In the genomic region with DNA sequence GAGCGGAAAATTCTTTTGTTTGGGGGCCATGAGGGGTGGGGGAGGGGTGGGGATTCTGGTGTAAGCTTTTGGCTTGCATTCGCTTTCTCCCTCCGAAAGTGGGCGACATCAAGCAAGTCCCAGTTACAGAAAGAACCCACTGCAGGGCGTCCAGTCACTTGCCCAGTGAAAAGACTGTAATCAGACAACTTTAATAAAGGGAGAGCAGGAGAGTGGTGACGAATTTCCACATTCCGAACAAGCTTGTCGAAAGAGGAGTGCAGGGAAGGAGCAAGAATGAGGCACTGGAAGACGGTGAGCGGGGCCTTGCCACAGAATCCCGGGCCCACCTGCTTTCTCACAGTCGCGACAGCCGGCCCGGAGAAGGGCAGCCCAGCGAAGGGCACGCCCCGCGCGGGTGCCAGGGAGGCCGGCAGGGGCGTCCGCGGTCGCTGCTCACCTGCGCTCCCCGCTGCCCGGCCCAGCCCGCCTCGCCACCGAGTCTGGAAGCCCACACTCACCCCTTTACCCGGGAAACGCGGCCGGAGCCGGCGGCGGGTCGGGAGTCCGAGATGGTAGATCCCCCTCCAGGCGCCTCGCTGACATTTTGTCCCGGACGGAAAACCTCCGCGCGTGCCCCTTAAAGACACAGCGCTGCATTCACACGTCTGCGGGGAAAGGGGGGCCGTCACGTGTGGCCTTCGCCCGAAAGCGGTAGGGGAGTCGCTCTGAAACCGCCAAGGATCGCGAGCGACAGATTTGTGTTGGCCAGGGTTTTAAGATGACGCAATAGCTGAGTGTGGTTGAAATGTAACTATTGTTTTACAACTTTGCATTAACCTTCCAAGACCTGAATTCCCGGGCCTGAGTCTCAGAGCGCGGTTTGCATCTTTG, we compare ENCODE assay signal across 8 cellular contexts. TPM values are rescaled to one million over a fixed set of nuclear protein-coding genes. Genes with fewer than 3 reads are reported as not detected.
DNase-seq lines count a peak whose midpoint lies in the region; ATAC-seq, FAIRE-seq and TF ChIP-seq lines count a peak whose summit lies in the region.

ZBED3 (minus strand) TSS at position 675 of the 873 bp plus-strand sequence. CDS start 9,407 bp downstream, outside the sequence.

- POLR2A ChIA-PET in AG04450 (lab: Yijun Ruan, JAX): interaction anchor here (0.5 to 1.5 kb wide), 2 partner anchors 10 to 57 kb away, joined by 3 to 6 read pairs; partner anchors contain the start of gene AGGF1
- POLR2A ChIA-PET in HepG2 (lab: Yijun Ruan, JAX): interaction anchor here (0.6 to 2.8 kb wide), 5 partner anchors 9 to 57 kb away, joined by 3 to 19 read pairs (median 5); partner anchors contain the start of gene AGGF1

- peak; percentile 62 for FAIRE-seq in HepG2 (lab: Jason Lieb, UNC)

- H2AFZ ChIP-seq in HepG2 (ENCODE audit: low read length): peak within 1 kb of the TSS; percentile 91

- no peaks in the 10 kb centered on the region for H3K9me3 ChIP-seq in AG04450 (ENCODE audit: control insufficient read depth, insufficient read depth, low read length)
- H3K9me3 ChIP-seq in HepG2 (ENCODE audit: low read length): no peaks in the 10 kb centered on the region

- peak within 1 kb of the TSS; percentile 86 for H3K9ac ChIP-seq in HepG2 (ENCODE audit: insufficient read depth, low read depth, low read length)

- TSS peak; percentile 85 for BruUV-seq in HepG2 (replicated peaks; lab: Mats Ljungman, UMichigan)

- peaks cover 15% of the 10 kb centered on the region for H3K79me2 ChIP-seq in HepG2 (ENCODE audit: insufficient read depth, low read length)

- peak; percentile 30 to 83; a peak in 3 of 4 replicates for TF ChIP-seq POLR2A in HepG2 (IDR thresholded peaks at IDR 0.05; ENCODE audit: insufficient read depth in 1 of 2, low read depth in 2 of 2, low read length in 2 of 2)

- CTCF ChIA-PET in AG04450 (lab: Charles Lee): interaction anchor here (0.9 to 4.0 kb wide), 7 partner anchors 9 to 406 kb away, joined by 3 to 39 read pairs (median 5); partner anchors contain the start of gene WDR41
- CTCF ChIA-PET in HepG2 (lab: Yijun Ruan, JAX; ENCODE audit: low intra/inter-chr PET ratio, low total read pairs): no interaction called here

- intact Hi-C loops in HepG2 (cut with micrococcal nuclease; ENCODE audit: unreplicated experiment): no loop called here

- WGBS in HepG2 (ENCODE audit: low lambda C conversion rate): 2% methylated on average over 27 of the region's 64 CpGs

- no peak for TF ChIP-seq RAD21 in HepG2 (CRISPR knock-in tag; IDR thresholded peaks at IDR 0.05)

- H3K4me2 ChIP-seq in HepG2 (ENCODE audit: low read depth, low read length): peak within 1 kb of the TSS; percentile 89

- TF ChIP-seq CTCF in AG04450 (IDR thresholded peaks at IDR 0.05; ENCODE audit: low read depth, low read length) (no peak; the same call in none of the 2 replicates), HepG2 (CRISPR knock-in tag; IDR thresholded peaks at IDR 0.05) (peak; percentile 56)

- in situ Hi-C loops in HepG2 (cut with HindIII; ENCODE audit: extremely low pct_ligation_motif_present, low pct_unique_long_range_greater_than_20kb): no loop called here

- H3K4me3 ChIP-seq in AG04450 (ENCODE audit: low read depth, low read length) (peak within 1 kb of the TSS; percentile 77), HepG2 (replicated peaks in 1 of 3; ENCODE audit: insufficient read depth in 1 of 3, low read depth in 2 of 3, low read length in 3 of 3) (peak within 1 kb of the TSS; percentile 76 to 86 (median 82))

- DNase-seq in AG04450 (ENCODE audit: low read depth, low spot score) (peak; percentile 24), NCI-H524 treated with DMSO at 0.1 percent for 48 hours (lab: John Stamatoyannopoulos, UW) (peak; percentile 40), dermis blood vessel endothelial cell (peak; percentile 80), HepG2 (ENCODE audit: low spot score) (peak; percentile 87)
- DNase-seq in activated CD4-positive, alpha-beta T cell treated with anti-CD3 and anti-CD28 coated beads, Interleukin-2, amount 50 U/mL, for 4 hours: peak; percentile 24 to 29
- peak; percentile 37 to 46 for DNase-seq in stimulated activated CD4-positive, alpha-beta T cell treated with anti-CD3 and anti-CD28 coated beads, Interleukin-4, amount 100 ng/mL, for 4 hours

- TF ChIP-seq EP300 in HepG2 (IDR thresholded peaks at IDR 0.05; ENCODE audit: low read depth in 2 of 2, low read length in 2 of 2) (peak in 1 of 2 experiments; percentile 31; a peak in 1 of 4 replicates), HepG2 (CRISPR knock-in tag; IDR thresholded peaks at IDR 0.05; ENCODE audit: borderline replicate concordance) (no peak)

- peaks cover 3 to 4% of the 10 kb centered on the region in 2 experiments; a peak in 3 of 5 replicates for H3K36me3 ChIP-seq in HepG2 (replicated peaks in 1 of 2; ENCODE audit: control insufficient read depth in 1 of 2, insufficient read depth in 2 of 2, low read length in 2 of 2)

- no peaks in the 10 kb centered on the region for H3K27me3 ChIP-seq in AG04450 (ENCODE audit: control insufficient read depth, insufficient read depth, low read length)
- no peaks in the 10 kb centered on the region; a peak in 1 of 5 replicates for H3K27me3 ChIP-seq in HepG2 (ENCODE audit: control insufficient read depth in 1 of 2, insufficient read depth in 2 of 2, low read length in 2 of 2)

- ATAC-seq in GM18868 (IDR thresholded peaks at IDR 0.05; ENCODE audit: unreplicated experiment) (peak; percentile 57), HG03196 (IDR thresholded peaks at IDR 0.05; ENCODE audit: unreplicated experiment) (peak; percentile 57), HepG2 (peak; percentile 89)

- peak within 1 kb of the TSS; percentile 88 for H3K27ac ChIP-seq in AG04450 (ENCODE audit: low read depth, low read length)
- peak within 1 kb of the TSS; percentile 91 for H3K27ac ChIP-seq in HepG2 (ENCODE audit: extremely low read length, insufficient read depth, low read length)

- no peaks in the 10 kb centered on the region for H4K20me1 ChIP-seq in HepG2 (ENCODE audit: insufficient read depth, low read length)

- peaks cover 29% of the 10 kb centered on the region for H3K4me1 ChIP-seq in HepG2 (ENCODE audit: insufficient read depth, low read length)

TF ChIP-seq in HepG2, 621 proteins besides CTCF, POLR2A, EP300 and RAD21 (continues in another document):
- TF ChIP-seq CCAR2 (optimal IDR thresholded peaks at IDR 0.05; ENCODE audit: low read depth, low read length): no peak
- TF ChIP-seq ZNF564 (CRISPR knock-in tag; IDR thresholded peaks at IDR 0.05): no peak
- TF ChIP-seq SMAD1 (CRISPR knock-in tag; IDR thresholded peaks at IDR 0.05; ENCODE audit: borderline replicate concordance, low read depth): 0 out of 2 replicates have a peak, but pooled peaks have one; percentile 54
- TF ChIP-seq STAT5B (CRISPR knock-in tag; IDR thresholded peaks at IDR 0.05): no peak
- TF ChIP-seq ZNF557 (CRISPR knock-in tag; IDR thresholded peaks at IDR 0.05): no peak
- no peak for TF ChIP-seq SIX4 (CRISPR knock-in tag; IDR thresholded peaks at IDR 0.05)

RNA-seq across cellular contexts. Expression of gene ZBED3, which starts in this region (rescaled TPM):
- 7.3 TPM in 2 replicates for polyA plus RNA-seq in AG04450 (2011; rRNA removed)
- 3.9 TPM in 2 replicates for polyA minus RNA-seq in AG04450 (2011; rRNA and poly(A)+ RNA removed)
- total RNA-seq in dermis blood vessel endothelial cell: 3.6 and 6.1 TPM in 2 replicates
- 2.3 and 3.1 TPM in 2 replicates for total RNA-seq in HepG2 (2016; rRNA removed; fragmentation: Illumina TruSeq; extraction: Trizol)
- 0.20 and 0.53 TPM in 2 replicates for total RNA-seq in HepG2 (2016; cell fraction: cytosol; rRNA removed; fragmentation: Illumina TruSeq; extraction: Trizol; ENCODE audit: low read depth)
- 2.0 and 2.4 TPM in 2 replicates for total RNA-seq in HepG2 (2016; cell fraction: insoluble cytoplasmic fraction; rRNA removed; fragmentation: Illumina TruSeq; extraction: Trizol)
- 1.4 and 1.5 TPM in 2 replicates for total RNA-seq in HepG2 (2016; cell fraction: membrane; rRNA removed; fragmentation: Illumina TruSeq; extraction: Trizol)
- total RNA-seq in HepG2 (2016; cell fraction: nucleus; rRNA removed; fragmentation: Illumina TruSeq; extraction: Trizol): 5.1 and 6.3 TPM in 2 replicates
- 7.6 and 8.1 TPM in 2 replicates for polyA plus RNA-seq in HepG2 (2011; rRNA removed)
- polyA plus RNA-seq in HepG2 (2011; cell fraction: cytosol; rRNA removed): 4.7 and 6.2 TPM in 2 replicates
- 4.6 and 6.0 TPM in 2 replicates for polyA plus RNA-seq in HepG2 (2011; cell fraction: nucleus; rRNA removed)
- polyA plus RNA-seq in HepG2 (2012): 3.8 and 5.2 TPM in 2 replicates
- polyA plus RNA-seq in HepG2 (2016; cell fraction: cytosol; fragmentation: Illumina TruSeq; extraction: Trizol; ENCODE audit: low read depth): 1.1 and 1.8 TPM in 2 replicates
- polyA plus RNA-seq in HepG2 (2016; cell fraction: insoluble cytoplasmic fraction; fragmentation: Illumina TruSeq; extraction: Trizol; ENCODE audit: low read depth): 11.7 and 16.1 TPM in 2 replicates
- 4.1 and 4.6 TPM in 2 replicates for polyA plus RNA-seq in HepG2 (2016; cell fraction: membrane; fragmentation: Illumina TruSeq; extraction: Trizol; ENCODE audit: low read depth)
- 16.2 and 16.8 TPM in 2 replicates for polyA plus RNA-seq in HepG2 (2016; cell fraction: nucleus; fragmentation: Illumina TruSeq; extraction: Trizol; ENCODE audit: insufficient read depth, low read depth)
- 8.2 and 20.9 TPM in 2 replicates for polyA minus RNA-seq in HepG2 (2011; rRNA and poly(A)+ RNA removed; ENCODE audit: low replicate concordance)
- 2.1 and 2.5 TPM in 2 replicates for polyA minus RNA-seq in HepG2 (2011; cell fraction: cytosol; rRNA and poly(A)+ RNA removed)
- 6.3 and 6.8 TPM in 2 replicates for polyA minus RNA-seq in HepG2 (2011; cell fraction: nucleus; rRNA and poly(A)+ RNA removed)

Comparison
In these comparisons a context has a peak if more than half of its experiments do, and no peak if none do; other contexts are left out.
1. Peak in every context shown above with its lines: DNase-seq, ATAC-seq, H3K4me3 ChIP-seq and H3K27ac ChIP-seq.
2. DNase-seq: peak in every context shown above with its lines; median percentile 87 in HepG2; 80 in dermis blood vessel endothelial cell; 42 in stimulated activated CD4-positive, alpha-beta T cell treated with anti-CD3 and anti-CD28 coated beads, Interleukin-4, amount 100 ng/mL, for 4 hours; 40 in NCI-H524 treated with DMSO at 0.1 percent for 48 hours; 26 in activated CD4-positive, alpha-beta T cell treated with anti-CD3 and anti-CD28 coated beads, Interleukin-2, amount 50 U/mL, for 4 hours; 24 in AG04450.